8 cellular contexts compared by ENCODE assay signal in the genomic region with DNA sequence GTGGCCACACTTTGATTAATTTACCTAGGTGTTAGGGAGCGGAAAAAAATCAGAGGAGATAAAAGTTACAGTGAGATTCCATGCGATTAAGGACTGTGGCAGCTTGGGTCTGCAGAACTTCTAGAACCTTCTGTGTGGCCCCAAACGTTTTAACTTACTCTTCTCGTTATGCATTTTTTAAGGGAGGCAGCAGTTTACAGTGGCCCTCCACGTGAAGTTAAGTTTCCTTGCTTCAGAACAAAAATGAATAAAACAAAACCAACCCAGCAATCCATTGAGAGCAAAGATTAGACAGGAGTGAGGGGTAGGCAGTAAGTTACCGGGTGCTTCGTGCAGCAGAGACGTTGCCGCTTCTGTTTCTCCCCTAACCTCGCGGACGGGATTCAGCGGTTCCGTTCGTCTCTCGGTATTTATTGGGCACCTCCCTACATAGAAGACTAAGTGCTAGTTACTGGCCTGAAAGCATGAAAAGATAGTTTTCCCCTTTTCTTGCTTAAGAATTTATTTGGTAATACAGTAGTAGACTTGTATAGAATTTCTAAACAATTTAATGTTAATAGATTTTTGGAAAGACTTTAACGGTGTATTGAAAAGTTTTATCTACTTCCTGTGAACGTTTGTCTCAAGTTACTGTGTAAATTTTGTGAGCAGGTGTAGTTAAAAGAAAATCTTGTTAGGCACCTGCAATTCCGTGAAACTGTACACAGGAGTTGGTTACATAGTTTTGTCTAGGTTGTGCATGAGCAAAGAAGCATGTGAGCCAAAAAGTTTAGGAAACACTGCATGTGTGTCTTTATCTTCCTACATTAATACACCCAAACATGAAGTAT. TPM values are rescaled to one million over a fixed set of nuclear protein-coding genes. Genes with fewer than 3 reads are reported as not detected.
DNase-seq lines count a peak whose midpoint lies in the region; ATAC-seq and TF ChIP-seq lines count a peak whose summit lies in the region.

No MANE protein-coding gene starts in this region.

- peaks cover 0 to 37% (median 6%) of the 10 kb centered on the region in 11 experiments; a peak in 7 of 22 replicates for H3K36me3 ChIP-seq in BLaER1 treated with 17β-estradiol and CSF1 and Interleukin-3, amounts not matched to agents 10 nM and 100 nM
- H3K36me3 ChIP-seq in Panc1 (ENCODE audit: control insufficient read depth, insufficient read depth, low read length) (peaks cover 13% of the 10 kb centered on the region), iPS-18a (ENCODE audit: control insufficient read depth, low read depth, low read length) (no peaks in the 10 kb centered on the region), skeletal muscle tissue (ENCODE audit: control insufficient read depth in 3 of 3, insufficient read depth in 3 of 3, low read length in 3 of 3) (no peaks in the 10 kb centered on the region)

- DNase-seq in H9 (peak; percentile 34), Panc1 (ENCODE audit: low read depth, low spot score) (peak; percentile 30), mesenteric fat pad (ENCODE audit: low spot score) (no peak), NCI-H187 treated with DMSO at 0.1 percent for 48 hours (lab: John Stamatoyannopoulos, UW) (no peak)

- peak overlapping the region; percentile 27 for H2AFZ ChIP-seq in H9 (ENCODE audit: low read length)

- no TSS peak for BruUV-seq in Panc1 (replicated peaks; lab: Mats Ljungman, UMichigan)

- H4K91ac ChIP-seq in H9 (ENCODE audit: insufficient read length, low read depth, low read length), result no peak overlapping the region

- H3K4me1 ChIP-seq in BLaER1 treated with 17β-estradiol and CSF1 and Interleukin-3, amounts not matched to agents 10 nM and 100 nM, result peaks cover 12 to 28% (median 21%) of the 10 kb centered on the region in 10 experiments
- H3K4me1 ChIP-seq in H9 (ENCODE audit: insufficient read depth, low read length), result no peaks in the 10 kb centered on the region
- peaks cover 50% of the 10 kb centered on the region for H3K4me1 ChIP-seq in Panc1 (ENCODE audit: control insufficient read depth, insufficient read depth, low read length)
- H3K4me1 ChIP-seq in iPS-18a (ENCODE audit: control insufficient read depth, low read depth, low read length), result peaks cover 21% of the 10 kb centered on the region
- peaks cover 6 to 19% (median 16%) of the 10 kb centered on the region in 3 donors for H3K4me1 ChIP-seq in skeletal muscle tissue (ENCODE audit: control insufficient read depth in 3 of 3, insufficient read depth in 3 of 3, low read length in 3 of 3)

- H3K4me3 Mint-ChIP-seq in H9, result peak overlapping the region; percentile 83 to 94

- H3K4ac ChIP-seq in H9 (ENCODE audit: low read depth, low read length), result no peak overlapping the region; the same call in 1 of the 2 replicates

- no peaks in the 10 kb centered on the region; a peak in 1 of 5 replicates for H3K9me3 Mint-ChIP-seq in H9

- no peak overlapping the region for H3K56ac ChIP-seq in H9 (ENCODE audit: insufficient read length, low read depth, low read length)

- no CpG with 5 or more reads among the region's 19 CpGs for WGBS in H9 (ENCODE audit: extremely low coverage, insufficient read length, low lambda C conversion rate)

- peak overlapping the region; percentile 80 to 91 (median 88) for H3K9ac ChIP-seq in BLaER1 treated with 17β-estradiol and CSF1 and Interleukin-3, amounts not matched to agents 10 nM and 100 nM
- H3K9ac ChIP-seq in H9 (ENCODE audit: extremely low read depth, insufficient read length, low read length) (peak overlapping the region; percentile 76), iPS-18a (ENCODE audit: low read length) (peak overlapping the region; percentile 63), skeletal muscle tissue (ENCODE audit: low read depth in 1 of 3, low read length in 3 of 3) (peak overlapping the region; percentile 85 to 88 (median 87))

- no peak overlapping the region for H2BK120ac ChIP-seq in H9 (ENCODE audit: low read depth, low read length, poor library complexity, severe bottlenecking)

- no peak overlapping the region for H3K23ac ChIP-seq in H9 (ENCODE audit: insufficient read length, low read depth, low read length)

- H2BK20ac ChIP-seq in H9 (ENCODE audit: low read depth, low read length, poor library complexity, severe bottlenecking), result no peak overlapping the region

- no peaks in the 10 kb centered on the region for H3K9me3 ChIP-seq in BLaER1 treated with 17β-estradiol and CSF1 and Interleukin-3, amounts not matched to agents 10 nM and 100 nM (replicated peaks in 1 of 11)
- H3K9me3 ChIP-seq in H9 (ENCODE audit: control insufficient read depth, low read depth, low read length), result no peaks in the 10 kb centered on the region
- no peaks in the 10 kb centered on the region for H3K9me3 ChIP-seq in Panc1 (ENCODE audit: control insufficient read depth, insufficient read depth, low read depth, low read length)
- H3K9me3 ChIP-seq in iPS-18a (ENCODE audit: control insufficient read depth, low read depth, low read length), result no peaks in the 10 kb centered on the region
- no peaks in the 10 kb centered on the region for H3K9me3 ChIP-seq in skeletal muscle tissue (ENCODE audit: control insufficient read depth in 3 of 3, low read length in 3 of 3)

- H3K4me3 ChIP-seq in BLaER1 treated with 17β-estradiol and CSF1 and Interleukin-3, amounts not matched to agents 10 nM and 100 nM, result peak overlapping the region; percentile 67 to 84 (median 80)
- H3K4me3 ChIP-seq in Panc1 (ENCODE audit: low read depth in 2 of 2, low read length in 2 of 2) (peak overlapping the region; percentile 89 to 92), iPS-18a (ENCODE audit: low read length) (peak overlapping the region; percentile 85), skeletal muscle tissue (ENCODE audit: low read length in 3 of 3) (peak overlapping the region; percentile 79 to 90 (median 85))

- H3K14ac ChIP-seq in H9 (ENCODE audit: insufficient read depth, low read length), result peak overlapping the region; percentile 3; the same call in 1 of the 2 replicates

- peaks cover 11% of the 10 kb centered on the region for H3K23me2 ChIP-seq in H9 (ENCODE audit: insufficient read length, low read depth, low read length, poor library complexity, severe bottlenecking)

- no peaks in the 10 kb centered on the region for H3K79me1 ChIP-seq in H9 (ENCODE audit: insufficient read depth, low read depth, low read length, poor library complexity, severe bottlenecking)

- CTCF ChIA-PET in Panc1 (lab: Charles Lee), result interaction anchor here (1.3 kb wide), 1 partner anchor 17 kb away, joined by 3 read pairs; no protein-coding TSS in a partner anchor

- TF ChIP-seq CTCF in H9 (conservative IDR thresholded peaks at IDR 0.05) (no peak), Panc1 (IDR thresholded peaks at IDR 0.05) (no peak)

- ATAC-seq in Panc1, result no peak

- peaks cover 0 to 38% (median 9%) of the 10 kb centered on the region in 11 experiments; a peak in 12 of 22 replicates for H4K20me1 ChIP-seq in BLaER1 treated with 17β-estradiol and CSF1 and Interleukin-3, amounts not matched to agents 10 nM and 100 nM
- no peaks in the 10 kb centered on the region for H4K20me1 ChIP-seq in H9 (ENCODE audit: control insufficient read depth, insufficient read depth, insufficient read length)

- H3K36me3 Mint-ChIP-seq in H9 (ENCODE audit: insufficient read depth in 1 of 3, low read depth in 3 of 3), result no peaks in the 10 kb centered on the region; a peak in 1 of 7 replicates

- no peaks in the 10 kb centered on the region for H3K27me3 ChIP-seq in BLaER1 treated with 17β-estradiol and CSF1 and Interleukin-3, amounts not matched to agents 10 nM and 100 nM
- H3K27me3 ChIP-seq in H9 (ENCODE audit: insufficient read depth, low read length), result no peaks in the 10 kb centered on the region; the same call in 1 of the 2 replicates
- no peaks in the 10 kb centered on the region for H3K27me3 ChIP-seq in Panc1 (ENCODE audit: control insufficient read depth, insufficient read depth, low read length)
- peaks cover 17% of the 10 kb centered on the region for H3K27me3 ChIP-seq in iPS-18a (ENCODE audit: control insufficient read depth, insufficient read depth, low read length)
- no peaks in the 10 kb centered on the region for H3K27me3 ChIP-seq in skeletal muscle tissue (ENCODE audit: control insufficient read depth in 3 of 3, insufficient read depth in 3 of 3, low read length in 3 of 3)

- H3K27ac Mint-ChIP-seq in H9, result peak overlapping the region in 2 of 3 experiments; percentile 60 to 76; a peak in 3 of 7 replicates

- H3T11ph ChIP-seq in H9 (ENCODE audit: low read length), result no peak overlapping the region

- POLR2A ChIA-PET in Panc1 (lab: Charles Lee), result interaction anchor here (1.4 kb wide), 1 partner anchor 61 kb away, joined by 3 read pairs; no protein-coding TSS in a partner anchor

- H4K8ac ChIP-seq in H9 (replicated peaks; ENCODE audit: insufficient read length, low read depth, low read length), result no peak overlapping the region

- peak overlapping the region; percentile 74 to 95 (median 84) for H3K4me2 ChIP-seq in BLaER1 treated with 17β-estradiol and CSF1 and Interleukin-3, amounts not matched to agents 10 nM and 100 nM
- H3K4me2 ChIP-seq in H9 (ENCODE audit: insufficient read depth, insufficient read length, low read length), result peak overlapping the region; percentile 95

- H2BK5ac ChIP-seq in H9 (ENCODE audit: insufficient read length, low read length), result no peak overlapping the region

- H2AK5ac ChIP-seq in H9 (ENCODE audit: insufficient read length, low read length), result no peak overlapping the region

- H3K27me3 Mint-ChIP-seq in H9 (ENCODE audit: low read depth), result no peaks in the 10 kb centered on the region

- intact Hi-C loops in Panc1 (cut with micrococcal nuclease; ENCODE audit: unreplicated experiment), result loop anchor here (10.0 kb wide), 1 partner anchor 218 kb away; a partner anchor contains a TSS

- H3K4me1 Mint-ChIP-seq in H9, result peaks cover 34 to 41% of the 10 kb centered on the region in 2 experiments

- peak overlapping the region; percentile 47 to 94 (median 87); a peak in 21 of 22 replicates for H3K27ac ChIP-seq in BLaER1 treated with 17β-estradiol and CSF1 and Interleukin-3, amounts not matched to agents 10 nM and 100 nM
- peak overlapping the region; percentile 28 for H3K27ac ChIP-seq in H9 (ENCODE audit: insufficient read length, low read depth, low read length)
- H3K27ac ChIP-seq in Panc1 (ENCODE audit: low read length), result peak overlapping the region; percentile 95
- H3K27ac ChIP-seq in angular gyrus (ENCODE audit: low read depth, low read length), result peak overlapping the region; percentile 79
- no peak overlapping the region for H3K27ac ChIP-seq in iPS-18a (ENCODE audit: low read length)
- H3K27ac ChIP-seq in skeletal muscle tissue (ENCODE audit: low read depth, low read length), result peak overlapping the region; percentile 88

- in situ Hi-C loops in Panc1 (cut with HindIII; ENCODE audit: low pct_unique_long_range_greater_than_20kb, low sequenced_read_pairs), result no loop called here

- no peak overlapping the region for H4K5ac ChIP-seq in H9 (ENCODE audit: insufficient read length, low read depth, low read length)

- no peak overlapping the region for H2BK12ac ChIP-seq in H9 (ENCODE audit: insufficient read length, low read depth, low read length)

- H2BK15ac ChIP-seq in H9 (ENCODE audit: low read depth, low read length), result no peak overlapping the region

- H3K18ac ChIP-seq in H9 (ENCODE audit: insufficient read length, low read depth, low read length), result peak overlapping the region; percentile 32

- peaks cover 14% of the 10 kb centered on the region; the same call in 1 of the 2 replicates for H3K79me2 ChIP-seq in H9 (ENCODE audit: insufficient read depth, low read length)

RNA-seq across cellular contexts. Expression of a gene that starts 1.1 kb away (rescaled TPM):
- total RNA-seq in H9 (2021), result 8.2 and 8.4 TPM in 2 replicates
- total RNA-seq in Panc1 (2021; ENCODE audit: unreplicated experiment), result 14.0 TPM
- 6.4 TPM for polyA plus RNA-seq in Panc1 (2012; ENCODE audit: insufficient read length)
- 7.3 TPM for total RNA-seq in skeletal muscle tissue
- total RNA-seq in mesenteric fat pad, result 4.4 TPM

RNA-seq across cellular contexts. Expression of a gene that starts 48.8 kb away (rescaled TPM):
- 18.1 and 18.6 TPM in 2 replicates for total RNA-seq in H9 (2021)
- 25.5 TPM for total RNA-seq in Panc1 (2021; ENCODE audit: unreplicated experiment)
- polyA plus RNA-seq in Panc1 (2012; ENCODE audit: insufficient read length), result 11.0 TPM
- 18.8 TPM for total RNA-seq in skeletal muscle tissue
- 9.4 TPM for total RNA-seq in mesenteric fat pad

Comparison
In these comparisons a context has a peak if more than half of its experiments do, and no peak if none do; other contexts are left out.
1. DNase-seq: peak in H9 (single experiment) and Panc1 (single experiment); none in mesenteric fat pad (single experiment) and NCI-H187 treated with DMSO at 0.1 percent for 48 hours (single experiment).
2. Peak in every context shown above with its lines, with median percentiles within 50 percentile points of each other: H3K4me3 ChIP-seq and H3K9ac ChIP-seq.